ENCODE assay signal across 13 cellular contexts in genomic region chr10:43170491-43170890, GRCh38. TPM values are rescaled to one million over a fixed set of nuclear protein-coding genes. Genes with fewer than 3 reads are reported as not detected.
DNase-seq lines count a peak whose midpoint lies in the region; ATAC-seq and TF ChIP-seq lines count a peak whose summit lies in the region.
"Had no signal": no experiment of that assay in that cellular context is flagged by ENCODE, and none has a peak within 500 bp of the region (broad histone marks: within the 10 kb centered on the region; RNA-seq: fewer than 3 reads in every experiment).

No MANE protein-coding gene starts in this region.

- peaks cover 29% of the 10 kb centered on the region for H3K4me1 Mint-ChIP-seq in CD4-positive, alpha-beta T cell (ENCODE audit: low read depth)
- H3K4me1 Mint-ChIP-seq in nephron progenitor cell (no peaks in the 10 kb centered on the region), osteocyte (ENCODE audit: unreplicated experiment) (no peaks in the 10 kb centered on the region)

- DNase-seq in CD4-positive, alpha-beta T cell, result no peak
- DNase-seq in HT1080 (ENCODE audit: low read depth), result peak; percentile 9
- DNase-seq in choroid plexus epithelial cell (ENCODE audit: low read depth), result peak; percentile 62
- DNase-seq in nephron progenitor cell, result no peak
- no peak for DNase-seq in osteocyte (ENCODE audit: extremely low spot score, unreplicated experiment)
- DNase-seq in stimulated activated CD4-positive, alpha-beta T cell treated with anti-CD3 and anti-CD28 coated beads, Interleukin-4, amount 100 ng/mL, for 24 hours, result no peak
- DNase-seq in stimulated activated CD8-positive, alpha-beta memory T cell treated with anti-CD3 and anti-CD28 coated beads, Interleukin-4, amount 100 ng/mL, for 48 hours, result no peak
- no peak for DNase-seq in foreskin melanocyte
- DNase-seq: gastrocnemius medialis, left ventricle myocardium inferior, NCI-H2081 had no signal

- peak overlapping the region; percentile 31 for H3K27ac Mint-ChIP-seq in CD4-positive, alpha-beta T cell
- H3K27ac Mint-ChIP-seq in nephron progenitor cell (peak overlapping the region; percentile 49), osteocyte (ENCODE audit: unreplicated experiment) (no peak overlapping the region)
- H3K27ac Mint-ChIP-seq: T-helper 2 cell treated with Interferon-gamma antibody and Interleukin-4, amounts not matched to agents 5 μg/mL and 100 μg/mL, for 36 hours had no signal

- TF ChIP-seq CTCF in CD4-positive, alpha-beta T cell (IDR thresholded peaks at IDR 0.05), result no peak
- peak; percentile 45 for TF ChIP-seq CTCF in choroid plexus epithelial cell (conservative IDR thresholded peaks at IDR 0.05; ENCODE audit: low read depth, low read length)
- TF ChIP-seq CTCF in nephron progenitor cell (IDR thresholded peaks at IDR 0.05), result peak; percentile 18
- no peak for TF ChIP-seq CTCF in osteocyte (IDR thresholded peaks at IDR 0.05)

- POLR2A ChIA-PET in CD4-positive, alpha-beta T cell (lab: Charles Lee), result interaction anchor here (1.4 kb wide), 1 partner anchor 31 kb away, joined by 4 read pairs; no protein-coding TSS in a partner anchor

- no peak overlapping the region for H3K4me3 ChIP-seq in choroid plexus epithelial cell (ENCODE audit: low read depth, low read length)
- H3K4me3 ChIP-seq: gastrocnemius medialis, left ventricle myocardium inferior, vagina had no signal

- CTCF ChIA-PET in CD4-positive, alpha-beta T cell (lab: Charles Lee), result interaction anchor here (0.8 to 1.7 kb wide), 2 partner anchors 25 to 32 kb away, joined by 3 to 4 read pairs; partner anchors contain the start of gene CSGALNACT2

- H3K9me3 ChIP-seq in CD4-positive, alpha-beta T cell (ENCODE audit: control insufficient read depth, low read length), result no peaks in the 10 kb centered on the region
- H3K9me3 ChIP-seq: gastrocnemius medialis, left ventricle myocardium inferior, vagina had no signal

- no peaks in the 10 kb centered on the region for H3K9me3 Mint-ChIP-seq in CD4-positive, alpha-beta T cell
- no peaks in the 10 kb centered on the region for H3K9me3 Mint-ChIP-seq in nephron progenitor cell
- no peaks in the 10 kb centered on the region for H3K9me3 Mint-ChIP-seq in osteocyte (ENCODE audit: unreplicated experiment)
- H3K9me3 Mint-ChIP-seq: T-helper 2 cell treated with Interferon-gamma antibody and Interleukin-4, amounts not matched to agents 5 μg/mL and 100 μg/mL, for 36 hours had no signal

- no peak overlapping the region for H3K27ac ChIP-seq in CD4-positive, alpha-beta T cell (ENCODE audit: low read depth, low read length)
- H3K27ac ChIP-seq: gastrocnemius medialis, left ventricle myocardium inferior, vagina had no signal

- intact Hi-C loops in CD4-positive, alpha-beta T cell (cut with DNase I, micrococcal nuclease), result no loop called here

- no peak for ATAC-seq in CD4-positive, alpha-beta T cell (ENCODE audit: poor library complexity)
- ATAC-seq: gastrocnemius medialis had no signal

- no peaks in the 10 kb centered on the region for H3K27me3 Mint-ChIP-seq in CD4-positive, alpha-beta T cell
- H3K27me3 Mint-ChIP-seq in nephron progenitor cell (ENCODE audit: low read depth, poor library complexity) (no peaks in the 10 kb centered on the region), osteocyte (ENCODE audit: unreplicated experiment) (no peaks in the 10 kb centered on the region)

- H3K27me3 ChIP-seq in CD4-positive, alpha-beta T cell (ENCODE audit: control insufficient read depth, insufficient read depth, low read length), result no peaks in the 10 kb centered on the region
- H3K27me3 ChIP-seq: gastrocnemius medialis, vagina had no signal

- peaks cover 84% of the 10 kb centered on the region for H3K36me3 Mint-ChIP-seq in CD4-positive, alpha-beta T cell (ENCODE audit: low read depth)
- H3K36me3 Mint-ChIP-seq in nephron progenitor cell (ENCODE audit: low read depth) (peaks cover 23% of the 10 kb centered on the region), osteocyte (ENCODE audit: unreplicated experiment) (peaks cover 32% of the 10 kb centered on the region)

- H3K4me3 Mint-ChIP-seq in CD4-positive, alpha-beta T cell, result no peak overlapping the region
- H3K4me3 Mint-ChIP-seq in nephron progenitor cell (no peak overlapping the region), osteocyte (ENCODE audit: unreplicated experiment) (no peak overlapping the region)
- H3K4me3 Mint-ChIP-seq: T-helper 2 cell treated with Interferon-gamma antibody and Interleukin-4, amounts not matched to agents 5 μg/mL and 100 μg/mL, for 36 hours had no signal

RNA-seq across cellular contexts. Expression of gene CSGALNACT2, which starts 32.2 kb away (rescaled TPM):
- total RNA-seq in CD4-positive, alpha-beta T cell, result 10 to 100 TPM; 59.4 to 60.9 TPM
- 2.0 and 3.0 TPM in 2 replicates for total RNA-seq in HT1080 (2014; rRNA removed; shearing (Covaris generic))
- 6.1 and 7.1 TPM in 2 replicates for polyA plus RNA-seq in HT1080 (2015; cell fraction: cytosol; rRNA removed)
- 9.7 and 10.5 TPM in 2 replicates for polyA plus RNA-seq in HT1080 (2015; cell fraction: nucleus; rRNA removed)
- 36.6 and 38.7 TPM in 2 replicates for total RNA-seq in osteocyte

Comparison
In these comparisons a context has a peak if more than half of its experiments do, and no peak if none do; other contexts are left out.
1. DNase-seq: peak in HT1080 (single experiment) and choroid plexus epithelial cell (single experiment); none in CD4-positive, alpha-beta T cell (0 of 10), nephron progenitor cell (single experiment), osteocyte (single experiment), stimulated activated CD4-positive, alpha-beta T cell treated with anti-CD3 and anti-CD28 coated beads, Interleukin-4, amount 100 ng/mL, for 24 hours (single experiment), stimulated activated CD8-positive, alpha-beta memory T cell treated with anti-CD3 and anti-CD28 coated beads, Interleukin-4, amount 100 ng/mL, for 48 hours (single experiment) and foreskin melanocyte (single experiment).
2. CTCF ChIP-seq: peak in choroid plexus epithelial cell (single experiment) and nephron progenitor cell (single experiment); none in CD4-positive, alpha-beta T cell (single experiment) and osteocyte (single experiment).